ENCODE assay signal across 14 cellular contexts in the genomic region with DNA sequence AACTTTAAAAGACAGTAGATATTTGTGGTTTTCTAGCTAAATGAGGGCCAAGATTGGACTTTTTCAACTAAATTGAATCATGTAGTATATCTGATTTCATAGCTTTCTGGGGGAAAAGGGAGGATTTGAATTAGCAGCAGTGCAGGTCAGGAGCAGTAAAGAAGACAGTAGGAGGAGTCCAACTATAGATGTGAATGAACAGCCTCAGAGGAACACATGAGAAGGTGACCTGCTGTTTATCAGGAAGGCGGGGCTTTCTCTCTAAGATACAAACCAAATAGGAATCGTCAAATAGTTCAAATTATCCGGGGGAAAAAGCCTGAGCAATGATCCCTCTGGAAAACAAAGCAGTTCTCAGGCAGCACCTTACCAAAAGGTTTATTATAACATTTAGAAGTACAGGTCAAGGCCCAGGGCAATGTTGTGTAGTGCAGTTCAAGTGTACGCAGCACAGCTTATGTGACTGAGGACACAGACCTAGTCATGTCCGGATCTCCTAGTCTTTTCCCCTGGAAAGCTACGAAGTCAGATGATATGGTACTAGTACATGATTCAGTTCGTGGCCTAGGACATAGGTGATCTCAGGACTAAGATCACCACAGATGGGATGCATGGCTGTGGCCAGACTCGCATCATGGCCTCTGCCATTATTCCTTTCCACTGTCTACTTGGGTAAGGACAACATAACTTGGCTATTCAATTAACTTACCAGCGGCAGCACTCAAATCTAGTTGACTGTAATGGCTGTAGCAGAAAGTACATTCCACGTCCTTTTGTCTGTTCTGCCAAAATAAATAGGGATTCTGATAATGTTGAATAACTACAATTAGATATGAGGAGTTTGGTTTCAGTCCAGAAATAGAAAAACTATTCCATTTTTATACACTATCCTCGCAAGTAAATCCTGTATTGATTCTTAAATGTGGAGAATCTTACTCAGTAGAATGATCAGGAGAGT. TPM values are rescaled to one million over a fixed set of nuclear protein-coding genes. Genes with fewer than 3 reads are reported as not detected.
DNase-seq lines count a peak whose midpoint lies in the region; ATAC-seq and TF ChIP-seq lines count a peak whose summit lies in the region.
"Had no signal": no experiment of that assay in that cellular context is flagged by ENCODE, and none has a peak within 500 bp of the region (broad histone marks: within the 10 kb centered on the region; RNA-seq: fewer than 3 reads in every experiment).

No MANE protein-coding gene starts in this region.

- POLR2A ChIA-PET in activated CD4-positive, alpha-beta T cell treated with anti-CD3 and anti-CD28 coated beads, Interleukin-2, amount 10 ng/mL, durations not matched to agents 7 days and 5 days (lab: Charles Lee): no interaction called here

- no peak for TF ChIP-seq CTCF in GM23338 (conservative IDR thresholded peaks at IDR 0.05; ENCODE audit: low read depth in 2 of 2)

- no peak overlapping the region for H3K4me2 ChIP-seq in GM23338
- H3K4me2 ChIP-seq: A549 had no signal

- H3K4me1 Mint-ChIP-seq in activated CD4-positive, alpha-beta T cell treated with anti-CD3 and anti-CD28 coated beads, Interleukin-2, amount 10 ng/mL, durations not matched to agents 7 days and 5 days: peaks cover 3% of the 10 kb centered on the region
- H3K4me1 Mint-ChIP-seq in activated CD4-positive, alpha-beta T cell treated with anti-CD3 and anti-CD28 coated beads, Interleukin-2, amount 10 ng/mL, durations not matched to agents 24 days and 14 days: peaks cover 5% of the 10 kb centered on the region
- H3K4me1 Mint-ChIP-seq in GM23338: peaks cover 11% of the 10 kb centered on the region
- peaks cover 0 to 4% of the 10 kb centered on the region in 2 donors for H3K4me1 Mint-ChIP-seq in effector memory CD8-positive, alpha-beta T cell (ENCODE audit: low read depth in 2 of 2)
- peaks cover 0 to 13% of the 10 kb centered on the region in 2 donors for H3K4me1 Mint-ChIP-seq in natural killer cell treated with Interleukin-12 subunit alpha and Interleukin-12 subunit beta and Interleukin-15 and Interleukin-18, amount 100 ng/mL, for 72 hours (ENCODE audit: low read depth in 2 of 2)

- H3F3A ChIP-seq in GM23338 (replicated peaks; ENCODE audit: low read depth): peaks cover 10% of the 10 kb centered on the region; the same call in 1 of the 2 replicates

- intact Hi-C loops in activated CD4-positive, alpha-beta T cell treated with anti-CD3 and anti-CD28 coated beads, Interleukin-2, amount 10 ng/mL, durations not matched to agents 24 days and 14 days (cut with micrococcal nuclease): no loop called here

- no peaks in the 10 kb centered on the region for H3K4me1 ChIP-seq in GM23338 (ENCODE audit: insufficient read depth)
- H3K4me1 ChIP-seq: A549 had no signal

- no peak overlapping the region for H3K4me3 Mint-ChIP-seq in activated CD4-positive, alpha-beta T cell treated with anti-CD3 and anti-CD28 coated beads, Interleukin-2, amount 10 ng/mL, durations not matched to agents 7 days and 5 days
- H3K4me3 Mint-ChIP-seq in activated CD4-positive, alpha-beta T cell treated with anti-CD3 and anti-CD28 coated beads, Interleukin-2, amount 10 ng/mL, durations not matched to agents 24 days and 14 days: no peak overlapping the region
- no peak overlapping the region for H3K4me3 Mint-ChIP-seq in GM23338
- no peak overlapping the region for H3K4me3 Mint-ChIP-seq in effector memory CD8-positive, alpha-beta T cell
- H3K4me3 Mint-ChIP-seq in natural killer cell treated with Interleukin-12 subunit alpha and Interleukin-12 subunit beta and Interleukin-15 and Interleukin-18, amount 100 ng/mL, for 72 hours: no peak overlapping the region
- H3K4me3 Mint-ChIP-seq: activated CD8-positive, alpha-beta memory T cell treated with anti-CD3 and anti-CD28 coated beads, Interleukin-2, amount 10 ng/mL, durations not matched to agents 7 days and 5 days had no signal

- 0 out of 2 replicates have a peak overlapping the region, but pooled peaks have one; percentile 74 for H3K27ac ChIP-seq in GM23338 (ENCODE audit: low read depth)
- H3K27ac ChIP-seq: A549, C4-2B had no signal

- H3K27ac Mint-ChIP-seq in activated CD4-positive, alpha-beta T cell treated with anti-CD3 and anti-CD28 coated beads, Interleukin-2, amount 10 ng/mL, durations not matched to agents 7 days and 5 days: peak overlapping the region; percentile 82
- H3K27ac Mint-ChIP-seq in activated CD4-positive, alpha-beta T cell treated with anti-CD3 and anti-CD28 coated beads, Interleukin-2, amount 10 ng/mL, durations not matched to agents 24 days and 14 days: no peak overlapping the region
- peak overlapping the region; percentile 45; the same call in 1 of the 2 replicates for H3K27ac Mint-ChIP-seq in GM23338
- H3K27ac Mint-ChIP-seq in effector memory CD8-positive, alpha-beta T cell: peak overlapping the region; percentile 22 to 23
- peak overlapping the region; percentile 23 to 54 for H3K27ac Mint-ChIP-seq in natural killer cell treated with Interleukin-12 subunit alpha and Interleukin-12 subunit beta and Interleukin-15 and Interleukin-18, amount 100 ng/mL, for 72 hours

- CTCF ChIA-PET in activated CD4-positive, alpha-beta T cell treated with anti-CD3 and anti-CD28 coated beads, Interleukin-2, amount 10 ng/mL, durations not matched to agents 7 days and 5 days (lab: Charles Lee): interaction anchor here (0.8 kb wide), 1 partner anchor 9 kb away, joined by 4 read pairs; no protein-coding TSS in a partner anchor

- no peak overlapping the region for H2AFZ ChIP-seq in GM23338

- H3K27me3 ChIP-seq in GM23338 (ENCODE audit: insufficient read depth): no peaks in the 10 kb centered on the region
- H3K27me3 ChIP-seq: heart right ventricle had no signal

- ATAC-seq in GM23338 (no peak), GM21528 (IDR thresholded peaks at IDR 0.05; ENCODE audit: low FRiP score, unreplicated experiment) (no peak)
- ATAC-seq in effector memory CD8-positive, alpha-beta T cell (replicated peaks): no peak
- ATAC-seq in natural killer cell treated with Interleukin-12 subunit alpha and Interleukin-12 subunit beta and Interleukin-15 and Interleukin-18, amount 100 ng/mL, for 72 hours: no peak
- ATAC-seq: A549; activated CD8-positive, alpha-beta memory T cell treated with anti-CD3 and anti-CD28 coated beads, Interleukin-2, amount 10 ng/mL, durations not matched to agents 7 days and 5 days had no signal

- H3K36me3 Mint-ChIP-seq in activated CD4-positive, alpha-beta T cell treated with anti-CD3 and anti-CD28 coated beads, Interleukin-2, amount 10 ng/mL, durations not matched to agents 7 days and 5 days (ENCODE audit: low read depth): peaks cover 60% of the 10 kb centered on the region
- peaks cover 57% of the 10 kb centered on the region for H3K36me3 Mint-ChIP-seq in activated CD4-positive, alpha-beta T cell treated with anti-CD3 and anti-CD28 coated beads, Interleukin-2, amount 10 ng/mL, durations not matched to agents 24 days and 14 days (ENCODE audit: low read depth)
- H3K36me3 Mint-ChIP-seq in GM23338 (ENCODE audit: low read depth): peaks cover 48% of the 10 kb centered on the region
- peaks cover 84% of the 10 kb centered on the region for H3K36me3 Mint-ChIP-seq in effector memory CD8-positive, alpha-beta T cell (ENCODE audit: insufficient read depth)
- peaks cover 31% of the 10 kb centered on the region for H3K36me3 Mint-ChIP-seq in natural killer cell treated with Interleukin-12 subunit alpha and Interleukin-12 subunit beta and Interleukin-15 and Interleukin-18, amount 100 ng/mL, for 72 hours

- H3K9me2 ChIP-seq in GM23338 (ENCODE audit: insufficient read depth): no peaks in the 10 kb centered on the region

- H3K36me3 ChIP-seq in GM23338 (ENCODE audit: insufficient read depth): peaks cover 45% of the 10 kb centered on the region

- H3K79me2 ChIP-seq in GM23338 (replicated peaks; ENCODE audit: insufficient read depth): no peaks in the 10 kb centered on the region; the same call in 1 of the 2 replicates

- no peak overlapping the region for H3K4me3 ChIP-seq in GM23338
- H3K4me3 ChIP-seq: A549, heart right ventricle had no signal

- H3K27me3 Mint-ChIP-seq in activated CD4-positive, alpha-beta T cell treated with anti-CD3 and anti-CD28 coated beads, Interleukin-2, amount 10 ng/mL, durations not matched to agents 7 days and 5 days: no peaks in the 10 kb centered on the region
- no peaks in the 10 kb centered on the region for H3K27me3 Mint-ChIP-seq in activated CD4-positive, alpha-beta T cell treated with anti-CD3 and anti-CD28 coated beads, Interleukin-2, amount 10 ng/mL, durations not matched to agents 24 days and 14 days
- no peaks in the 10 kb centered on the region for H3K27me3 Mint-ChIP-seq in GM23338 (ENCODE audit: insufficient read depth, low read depth, poor library complexity)
- H3K27me3 Mint-ChIP-seq in effector memory CD8-positive, alpha-beta T cell: no peaks in the 10 kb centered on the region
- H3K27me3 Mint-ChIP-seq in natural killer cell treated with Interleukin-12 subunit alpha and Interleukin-12 subunit beta and Interleukin-15 and Interleukin-18, amount 100 ng/mL, for 72 hours: no peaks in the 10 kb centered on the region
- H3K27me3 Mint-ChIP-seq: activated CD8-positive, alpha-beta memory T cell treated with anti-CD3 and anti-CD28 coated beads, Interleukin-2, amount 10 ng/mL, durations not matched to agents 7 days and 5 days had no signal

- no peaks in the 10 kb centered on the region for H3K9me3 Mint-ChIP-seq in activated CD4-positive, alpha-beta T cell treated with anti-CD3 and anti-CD28 coated beads, Interleukin-2, amount 10 ng/mL, durations not matched to agents 7 days and 5 days
- no peaks in the 10 kb centered on the region for H3K9me3 Mint-ChIP-seq in activated CD4-positive, alpha-beta T cell treated with anti-CD3 and anti-CD28 coated beads, Interleukin-2, amount 10 ng/mL, durations not matched to agents 24 days and 14 days
- no peaks in the 10 kb centered on the region for H3K9me3 Mint-ChIP-seq in GM23338
- no peaks in the 10 kb centered on the region for H3K9me3 Mint-ChIP-seq in effector memory CD8-positive, alpha-beta T cell
- H3K9me3 Mint-ChIP-seq in natural killer cell treated with Interleukin-12 subunit alpha and Interleukin-12 subunit beta and Interleukin-15 and Interleukin-18, amount 100 ng/mL, for 72 hours: no peaks in the 10 kb centered on the region

- DNase-seq in activated CD4-positive, alpha-beta T cell treated with anti-CD3 and anti-CD28 coated beads, Interleukin-2, amount 10 ng/mL, durations not matched to agents 7 days and 5 days: no peak
- no peak for DNase-seq in activated CD4-positive, alpha-beta T cell treated with anti-CD3 and anti-CD28 coated beads, Interleukin-2, amount 10 ng/mL, durations not matched to agents 24 days and 14 days
- DNase-seq in GM23338 (ENCODE audit: low spot score) (no peak), LoVo (ENCODE audit: low spot score) (no peak), HCEC 1CT (no peak)
- no peak for DNase-seq in effector memory CD8-positive, alpha-beta T cell
- DNase-seq in natural killer cell treated with Interleukin-12 subunit alpha and Interleukin-12 subunit beta and Interleukin-15 and Interleukin-18, amount 100 ng/mL, for 72 hours (ENCODE audit: low spot score): no peak
- DNase-seq: activated CD8-positive, alpha-beta memory T cell treated with anti-CD3 and anti-CD28 coated beads, Interleukin-2, amount 10 ng/mL, durations not matched to agents 7 days and 5 days; DMS79; heart right ventricle; NK-92 treated with Interleukin-12 subunit alpha and Interleukin-12 subunit beta, amount 100 ng/mL, for 24 hours had no signal

- peaks cover 8% of the 10 kb centered on the region; the same call in 1 of the 2 replicates for H4K20me1 ChIP-seq in GM23338 (replicated peaks; ENCODE audit: insufficient read depth)

RNA-seq across cellular contexts. Expression of gene MPHOSPH8, which starts 40.3 kb away (rescaled TPM):
- total RNA-seq in activated CD4-positive, alpha-beta T cell treated with anti-CD3 and anti-CD28 coated beads, Interleukin-2, amount 10 ng/mL, durations not matched to agents 7 days and 5 days: 10 to 100 TPM; 44.9 to 49.6 TPM
- 40.3 and 41.1 TPM in 2 replicates for total RNA-seq in activated CD4-positive, alpha-beta T cell treated with anti-CD3 and anti-CD28 coated beads, Interleukin-2, amount 10 ng/mL, durations not matched to agents 24 days and 14 days
- total RNA-seq in GM23338 (2014; rRNA removed; shearing (Covaris generic)): 14.3 and 15.6 TPM in 2 replicates
- 27.0 and 31.9 TPM in 2 replicates for polyA plus RNA-seq in GM23338 (2016; fragmentation: Nextera tagmentation; extraction: Ambion mirVana)
- total RNA-seq in natural killer cell treated with Interleukin-12 subunit alpha and Interleukin-12 subunit beta and Interleukin-15 and Interleukin-18, amount 100 ng/mL, for 72 hours: 10 to 100 TPM; 33.4 to 39.0 TPM
